Comparison of ENCODE assay signal across 8 cellular contexts in the genomic region with DNA sequence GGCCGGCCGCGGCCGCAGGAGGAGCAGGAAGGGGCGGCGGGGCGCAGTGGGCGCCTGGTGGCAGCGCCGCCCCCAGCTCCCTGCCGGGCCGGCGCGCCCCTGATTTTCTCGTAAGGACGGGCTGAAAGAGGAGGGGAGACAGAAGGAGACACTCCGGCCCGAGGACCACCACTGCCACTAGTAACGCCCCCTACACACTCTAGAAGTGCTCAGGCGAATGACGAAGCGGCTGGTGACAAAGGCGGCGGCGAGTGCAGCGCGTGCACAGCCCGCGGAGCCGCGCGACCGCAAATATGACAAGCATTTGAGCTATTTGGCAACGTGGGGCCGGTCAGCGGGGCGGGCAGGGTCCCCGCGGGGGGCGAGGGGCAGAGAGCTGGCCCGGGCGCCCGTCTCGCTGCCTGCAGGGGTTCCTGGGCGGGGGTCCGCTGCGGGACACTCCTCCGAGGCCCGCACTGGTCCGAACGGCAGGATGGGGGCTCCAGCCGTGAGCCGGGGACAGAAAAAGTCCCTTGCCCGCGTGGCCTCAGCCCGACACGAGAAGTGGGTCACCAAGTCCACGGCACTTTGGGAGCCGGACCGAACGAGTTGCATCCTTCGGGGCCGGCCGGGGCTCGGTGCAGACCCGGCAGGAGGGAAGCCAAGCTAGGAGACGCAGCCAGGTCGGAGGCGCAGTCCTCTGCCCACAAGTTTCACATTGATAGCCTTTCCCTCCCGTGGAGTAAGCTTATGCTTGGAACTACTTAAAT. TPM values are rescaled to one million over a fixed set of nuclear protein-coding genes. Genes with fewer than 3 reads are reported as not detected.
DNase-seq lines count a peak whose midpoint lies in the region; ATAC-seq lines count a peak whose summit lies in the region.

No MANE protein-coding gene starts in this region.

- ATAC-seq in GM18873 (IDR thresholded peaks at IDR 0.05; ENCODE audit: low FRiP score, unreplicated experiment) (peak; percentile 18), HG03135 (IDR thresholded peaks at IDR 0.05; ENCODE audit: unreplicated experiment) (peak; percentile 50)
- ATAC-seq in stimulated activated memory B cell treated with anti-CD40 and anti-IgM and Interleukin-4, amounts not matched to agents 10 μg/mL and 1 μg/mL and 100 μg/mL, for 72 hours, result peak; percentile 74

- peak overlapping the region; percentile 91 for H3K4me3 Mint-ChIP-seq in stimulated activated memory B cell treated with anti-CD40 and anti-IgM and Interleukin-4, amounts not matched to agents 10 μg/mL and 1 μg/mL and 100 μg/mL, for 72 hours

- no peaks in the 10 kb centered on the region for H3K27me3 Mint-ChIP-seq in stimulated activated memory B cell treated with anti-CD40 and anti-IgM and Interleukin-4, amounts not matched to agents 10 μg/mL and 1 μg/mL and 100 μg/mL, for 72 hours

- H3K27ac Mint-ChIP-seq in stimulated activated memory B cell treated with anti-CD40 and anti-IgM and Interleukin-4, amounts not matched to agents 10 μg/mL and 1 μg/mL and 100 μg/mL, for 72 hours, result peak overlapping the region; percentile 92

- H3K36me3 Mint-ChIP-seq in stimulated activated memory B cell treated with anti-CD40 and anti-IgM and Interleukin-4, amounts not matched to agents 10 μg/mL and 1 μg/mL and 100 μg/mL, for 72 hours, result no peaks in the 10 kb centered on the region

- peak; percentile 87 for DNase-seq in AG08395 (ENCODE audit: low spot score)
- DNase-seq in NCI-H524 treated with DMSO at 0.1 percent for 48 hours (lab: John Stamatoyannopoulos, UW), result peak; percentile 16
- peak; percentile 59 for DNase-seq in activated CD4-positive, alpha-beta T cell treated with anti-CD3 and anti-CD28 coated beads, Interleukin-2, amount 50 U/mL, for 1 hour
- DNase-seq in dermis blood vessel endothelial cell, result peak; percentile 77
- peak; percentile 49 for DNase-seq in medulla oblongata (ENCODE audit: extremely low spot score)

- peaks cover 81% of the 10 kb centered on the region for H3K4me1 Mint-ChIP-seq in stimulated activated memory B cell treated with anti-CD40 and anti-IgM and Interleukin-4, amounts not matched to agents 10 μg/mL and 1 μg/mL and 100 μg/mL, for 72 hours

- H3K9me3 Mint-ChIP-seq in stimulated activated memory B cell treated with anti-CD40 and anti-IgM and Interleukin-4, amounts not matched to agents 10 μg/mL and 1 μg/mL and 100 μg/mL, for 72 hours, result no peaks in the 10 kb centered on the region

RNA-seq across cellular contexts. Expression of a gene that starts 0.5 kb away (rescaled TPM):
- 6.6 and 9.5 TPM in 2 replicates for total RNA-seq in dermis blood vessel endothelial cell

Comparison
In these comparisons a context has a peak if more than half of its experiments do, and no peak if none do; other contexts are left out.
1. Peak in every context shown above with its lines: DNase-seq and ATAC-seq.
2. DNase-seq: peak in every context shown above with its lines; median percentile 87 in AG08395; 77 in dermis blood vessel endothelial cell; 59 in activated CD4-positive, alpha-beta T cell treated with anti-CD3 and anti-CD28 coated beads, Interleukin-2, amount 50 U/mL, for 1 hour; 49 in medulla oblongata; 16 in NCI-H524 treated with DMSO at 0.1 percent for 48 hours.
3. ATAC-seq: peak in every context shown above with its lines; median percentile 74 in stimulated activated memory B cell treated with anti-CD40 and anti-IgM and Interleukin-4, amounts not matched to agents 10 μg/mL and 1 μg/mL and 100 μg/mL, for 72 hours; 50 in HG03135; 18 in GM18873.